ENCODE assay signal across 13 cellular contexts in the genomic region with DNA sequence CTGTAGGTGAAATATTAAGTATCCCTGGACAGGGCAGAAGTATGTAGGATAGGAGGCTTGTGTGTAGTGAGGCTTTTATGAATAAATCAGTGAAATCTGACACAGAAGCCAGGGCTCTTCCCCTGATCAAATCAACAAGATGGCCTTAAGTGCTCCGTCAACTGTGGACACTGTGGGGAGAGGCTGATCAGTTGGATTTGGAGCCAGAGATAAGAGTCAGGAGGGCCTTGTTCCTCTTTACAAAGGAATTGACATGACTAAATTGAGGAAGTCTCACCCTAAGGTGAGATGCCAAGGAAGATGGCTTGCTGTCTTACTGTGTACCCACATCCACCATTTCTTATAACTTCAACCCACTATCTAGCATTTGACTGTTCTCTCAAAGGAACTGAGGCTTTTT.
"Had no signal": no experiment of that assay in that cellular context is flagged by ENCODE, and none has a peak within 500 bp of the region (broad histone marks: within the 10 kb centered on the region; RNA-seq: fewer than 3 reads in every experiment).

No MANE protein-coding gene starts in this region.

- H3K27ac ChIP-seq: neutrophil, right atrium auricular region, skin epidermis, thyroid gland had no signal

- H3K9me3 ChIP-seq: neutrophil, right atrium auricular region, thyroid gland had no signal

- H3K9me3 Mint-ChIP-seq: activated naive CD4-positive, alpha-beta T cell treated with anti-CD3 and anti-CD28 coated beads, Interleukin-2, amount 50 U/mL, for 24 hours; dendritic cell treated with granulocyte-macrophage colony-stimulating factor and Interleukin-4, amounts not matched to agents 40 ng/mL and 50 ng/mL, for 4 days; naive B cell had no signal

- H3K27me3 Mint-ChIP-seq: dendritic cell treated with granulocyte-macrophage colony-stimulating factor and Interleukin-4, amounts not matched to agents 40 ng/mL and 50 ng/mL, for 4 days had no signal

- H3K4me1 Mint-ChIP-seq: activated naive CD4-positive, alpha-beta T cell treated with anti-CD3 and anti-CD28 coated beads, Interleukin-2, amount 50 U/mL, for 24 hours had no signal

- H3K36me3 ChIP-seq: neutrophil, right atrium auricular region, thyroid gland had no signal

- H3K27me3 ChIP-seq: neutrophil, right atrium auricular region, thyroid gland had no signal

- H3K27ac Mint-ChIP-seq: activated naive CD4-positive, alpha-beta T cell treated with anti-CD3 and anti-CD28 coated beads, Interleukin-2, amount 50 U/mL, for 24 hours; dendritic cell treated with granulocyte-macrophage colony-stimulating factor and Interleukin-4, amounts not matched to agents 40 ng/mL and 50 ng/mL, for 4 days had no signal

- H3K4me3 Mint-ChIP-seq: activated naive CD4-positive, alpha-beta T cell treated with anti-CD3 and anti-CD28 coated beads, Interleukin-2, amount 50 U/mL, for 24 hours; dendritic cell treated with granulocyte-macrophage colony-stimulating factor and Interleukin-4, amounts not matched to agents 40 ng/mL and 50 ng/mL, for 4 days; naive B cell had no signal

- H3K4me3 ChIP-seq: lung, right atrium auricular region, skin epidermis, thyroid gland had no signal

- H3K4me1 ChIP-seq: thyroid gland had no signal

- FAIRE-seq: urothelium cell line had no signal

- H3K36me3 Mint-ChIP-seq: activated naive CD4-positive, alpha-beta T cell treated with anti-CD3 and anti-CD28 coated beads, Interleukin-2, amount 50 U/mL, for 24 hours; naive B cell had no signal

- DNase-seq: activated CD4-positive, alpha-beta T cell treated with anti-CD3 and anti-CD28 coated beads, Interleukin-2, amount 50 U/mL, for 1 hour; activated T-cell treated with anti-CD3 and anti-CD28 coated beads, Interleukin-2, amount 50 U/mL, for 1 hour; hypothalamus; naive B cell; posterior cingulate gyrus; thyroid gland had no signal
